1 cellular context compared by ENCODE assay signal in the genomic region with DNA sequence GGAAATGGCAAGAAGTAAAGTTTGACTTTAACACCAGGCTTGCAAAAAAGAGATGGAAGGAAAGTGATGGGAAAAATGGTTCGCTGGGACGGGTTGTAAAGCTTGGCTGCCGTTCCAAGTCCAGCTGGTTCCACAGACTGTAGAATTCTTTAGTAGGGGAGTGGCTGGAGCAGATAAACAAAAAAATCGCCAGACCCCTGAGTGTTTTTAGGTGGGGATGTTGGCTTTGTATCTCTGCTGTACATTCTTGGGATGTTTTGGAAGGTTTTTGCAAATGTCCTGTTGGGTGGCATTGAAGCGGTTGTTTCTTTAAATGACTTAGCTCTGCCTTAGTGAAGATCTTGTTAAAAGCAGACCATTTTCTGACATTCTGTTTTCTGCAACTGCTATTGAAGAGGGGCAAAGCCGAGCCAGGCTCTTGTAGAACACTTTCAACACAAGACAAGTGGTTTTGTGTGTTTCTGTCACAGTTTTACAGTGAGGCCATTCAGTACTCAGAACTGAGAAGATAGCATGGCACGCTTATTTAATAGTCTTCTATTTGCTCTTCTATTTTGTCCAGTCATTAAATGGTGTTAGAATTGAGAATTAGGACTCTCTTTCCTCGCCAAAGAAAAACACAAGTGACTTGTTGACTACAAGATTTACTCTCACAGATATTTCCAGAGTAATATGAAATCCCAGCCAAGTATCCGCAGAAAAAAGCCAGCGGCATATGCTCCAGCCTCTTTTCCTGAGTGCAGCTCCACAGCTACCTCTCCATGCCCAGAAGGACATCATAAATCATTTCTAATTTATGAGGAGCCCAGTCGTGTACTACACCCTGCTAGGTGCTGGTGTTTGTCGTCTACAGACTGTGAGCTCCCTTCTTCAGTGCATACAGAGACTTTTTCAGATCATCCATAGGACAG.
TF ChIP-seq lines count a peak whose summit lies in the region.

No MANE protein-coding gene starts in this region.

TF ChIP-seq in IMR-90, 13 proteins besides CTCF, POLR2A, EP300 and RAD21 (continued from another document):
- TF ChIP-seq MAZ (IDR thresholded peaks at IDR 0.05; ENCODE audit: borderline replicate concordance, low read depth, low read length) = no peak
- no peak for TF ChIP-seq FOS (IDR thresholded peaks at IDR 0.05; ENCODE audit: low read depth, low read length)
- TF ChIP-seq MXI1 (IDR thresholded peaks at IDR 0.05; ENCODE audit: borderline replicate concordance, low read depth, low read length) = no peak
- TF ChIP-seq NFE2L2 (IDR thresholded peaks at IDR 0.05; ENCODE audit: low read depth, low read length) = no peak
- TF ChIP-seq CHD1 (IDR thresholded peaks at IDR 0.05; ENCODE audit: low read depth, low read length) = no peak
- no peak for TF ChIP-seq SMC3 (IDR thresholded peaks at IDR 0.05; ENCODE audit: low read depth, low read length)
